In the genomic region with DNA sequence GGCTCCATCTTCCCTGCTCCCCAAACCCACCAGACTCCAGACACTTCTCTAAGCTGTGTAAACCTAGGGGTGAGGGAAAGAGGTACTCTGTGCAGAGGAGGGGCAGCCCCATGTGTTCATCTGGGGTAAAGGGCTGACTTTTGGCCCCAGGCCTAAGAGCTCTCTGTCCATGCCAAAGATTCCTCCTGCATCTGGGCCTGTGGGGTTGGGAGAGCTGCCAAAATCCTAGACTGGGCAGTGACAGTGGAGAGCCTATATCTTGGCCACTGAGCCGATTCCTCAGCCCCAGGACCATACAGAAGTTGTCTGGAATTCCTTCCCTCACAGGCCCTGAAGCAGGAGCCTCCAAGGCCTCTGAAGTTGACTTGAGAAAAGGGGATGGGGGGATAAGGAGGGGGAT, we compare ENCODE assay signal across 20 cellular contexts. TPM values are rescaled to one million over a fixed set of nuclear protein-coding genes. Genes with fewer than 3 reads are reported as not detected.
A peak's percentile ranks its signal among the peaks of the same experiment; 100 is the strongest.
DNase-seq lines count a peak whose midpoint lies in the region; ATAC-seq and TF ChIP-seq lines count a peak whose summit lies in the region.
"Had no signal": no experiment of that assay in that cellular context is flagged by ENCODE, and none has a peak within 500 bp of the region (broad histone marks: within the 10 kb centered on the region; RNA-seq: fewer than 3 reads in every experiment).

No MANE protein-coding gene starts in this region.

- no peak overlapping the region for H3K4me3 Mint-ChIP-seq in stimulated activated naive CD8-positive, alpha-beta T cell treated with anti-CD3 and anti-CD28 coated beads, Interleukin-15, amount 100 ng/mL, for 72 hours
- H3K4me3 Mint-ChIP-seq in stimulated activated effector memory CD8-positive, alpha-beta T cell treated with anti-CD3 and anti-CD28 coated beads, Interleukin-12 subunit alpha, Interleukin-12 subunit beta, amount 100 ng/mL, for 72 hours: no peak overlapping the region
- H3K4me3 Mint-ChIP-seq in nephron progenitor cell: no peak overlapping the region
- H3K4me3 Mint-ChIP-seq: activated naive CD8-positive, alpha-beta T cell treated with anti-CD3 and anti-CD28 coated beads, Interleukin-2, amount 50 U/mL, for 24 hours; activated T-cell treated with anti-CD3 and anti-CD28 coated beads, Interleukin-2, amount 50 U/mL, for 24 hours had no signal

- peak; percentile 20 for ATAC-seq in stimulated activated naive CD8-positive, alpha-beta T cell treated with anti-CD3 and anti-CD28 coated beads, Interleukin-15, amount 100 ng/mL, for 72 hours
- no peak for ATAC-seq in stimulated activated naive CD8-positive, alpha-beta T cell treated with anti-CD3 and anti-CD28 coated beads, Interleukin-15, Interleukin-2, amounts not matched to agents 100 U/mL and 50 U/mL, for 24 hours
- no peak for ATAC-seq in stimulated activated effector memory CD8-positive, alpha-beta T cell treated with anti-CD3 and anti-CD28 coated beads, Interleukin-12 subunit alpha, Interleukin-12 subunit beta, amount 100 ng/mL, for 72 hours
- no peak for ATAC-seq in GM18868 (IDR thresholded peaks at IDR 0.05; ENCODE audit: unreplicated experiment)
- ATAC-seq: activated naive CD8-positive, alpha-beta T cell treated with anti-CD3 and anti-CD28 coated beads, Interleukin-2, amount 50 U/mL, for 24 hours; upper lobe of right lung had no signal

- no peaks in the 10 kb centered on the region for H3K4me1 Mint-ChIP-seq in stimulated activated naive CD8-positive, alpha-beta T cell treated with anti-CD3 and anti-CD28 coated beads, Interleukin-15, amount 100 ng/mL, for 72 hours
- H3K4me1 Mint-ChIP-seq in stimulated activated effector memory CD8-positive, alpha-beta T cell treated with anti-CD3 and anti-CD28 coated beads, Interleukin-12 subunit alpha, Interleukin-12 subunit beta, amount 100 ng/mL, for 72 hours: no peaks in the 10 kb centered on the region
- H3K4me1 Mint-ChIP-seq in nephron progenitor cell: peaks cover 22% of the 10 kb centered on the region
- H3K4me1 Mint-ChIP-seq: activated naive CD8-positive, alpha-beta T cell treated with anti-CD3 and anti-CD28 coated beads, Interleukin-2, amount 50 U/mL, for 24 hours had no signal

- no peaks in the 10 kb centered on the region for H3K36me3 Mint-ChIP-seq in stimulated activated effector memory CD8-positive, alpha-beta T cell treated with anti-CD3 and anti-CD28 coated beads, Interleukin-12 subunit alpha, Interleukin-12 subunit beta, amount 100 ng/mL, for 72 hours
- no peaks in the 10 kb centered on the region for H3K36me3 Mint-ChIP-seq in nephron progenitor cell (ENCODE audit: low read depth)

- peaks cover 18% of the 10 kb centered on the region for H3K27me3 Mint-ChIP-seq in stimulated activated naive CD8-positive, alpha-beta T cell treated with anti-CD3 and anti-CD28 coated beads, Interleukin-15, amount 100 ng/mL, for 72 hours
- peaks cover 27% of the 10 kb centered on the region for H3K27me3 Mint-ChIP-seq in nephron progenitor cell (ENCODE audit: low read depth, poor library complexity)

- TF ChIP-seq CTCF in fibroblast of villous mesenchyme (IDR thresholded peaks at IDR 0.05; ENCODE audit: insufficient read depth, low read depth, low read length): no peak
- TF ChIP-seq CTCF in nephron progenitor cell (IDR thresholded peaks at IDR 0.05): no peak

- peak overlapping the region; percentile 74 for H3K9ac ChIP-seq in adipocyte (ENCODE audit: low read length)

- peaks cover 4% of the 10 kb centered on the region for H3K27me3 ChIP-seq in adipocyte (replicated peaks; ENCODE audit: control insufficient read depth, insufficient read depth, low read length)

- H3K9me3 Mint-ChIP-seq in stimulated activated naive CD8-positive, alpha-beta T cell treated with anti-CD3 and anti-CD28 coated beads, Interleukin-15, amount 100 ng/mL, for 72 hours: no peaks in the 10 kb centered on the region
- no peaks in the 10 kb centered on the region for H3K9me3 Mint-ChIP-seq in stimulated activated effector memory CD8-positive, alpha-beta T cell treated with anti-CD3 and anti-CD28 coated beads, Interleukin-12 subunit alpha, Interleukin-12 subunit beta, amount 100 ng/mL, for 72 hours
- no peaks in the 10 kb centered on the region for H3K9me3 Mint-ChIP-seq in nephron progenitor cell
- H3K9me3 Mint-ChIP-seq: activated naive CD8-positive, alpha-beta T cell treated with anti-CD3 and anti-CD28 coated beads, Interleukin-2, amount 50 U/mL, for 24 hours; activated T-cell treated with anti-CD3 and anti-CD28 coated beads, Interleukin-2, amount 50 U/mL, for 24 hours had no signal

- H3K4me1 ChIP-seq in adipocyte (ENCODE audit: control insufficient read depth, insufficient read depth, low read length): peaks cover 52% of the 10 kb centered on the region
- H3K4me1 ChIP-seq: upper lobe of right lung had no signal

- no peak overlapping the region for H3K27ac Mint-ChIP-seq in stimulated activated naive CD8-positive, alpha-beta T cell treated with anti-CD3 and anti-CD28 coated beads, Interleukin-15, amount 100 ng/mL, for 72 hours
- no peak overlapping the region for H3K27ac Mint-ChIP-seq in stimulated activated effector memory CD8-positive, alpha-beta T cell treated with anti-CD3 and anti-CD28 coated beads, Interleukin-12 subunit alpha, Interleukin-12 subunit beta, amount 100 ng/mL, for 72 hours
- no peak overlapping the region for H3K27ac Mint-ChIP-seq in nephron progenitor cell
- H3K27ac Mint-ChIP-seq: activated naive CD8-positive, alpha-beta T cell treated with anti-CD3 and anti-CD28 coated beads, Interleukin-2, amount 50 U/mL, for 24 hours; activated T-cell treated with anti-CD3 and anti-CD28 coated beads, Interleukin-2, amount 50 U/mL, for 24 hours had no signal

- no peak for DNase-seq in stimulated activated naive CD8-positive, alpha-beta T cell treated with anti-CD3 and anti-CD28 coated beads, Interleukin-15, amount 100 ng/mL, for 72 hours
- DNase-seq in stimulated activated naive CD8-positive, alpha-beta T cell treated with anti-CD3 and anti-CD28 coated beads, Interleukin-15, Interleukin-2, amounts not matched to agents 100 U/mL and 50 U/mL, for 24 hours: no peak
- DNase-seq in adipocyte (ENCODE audit: low read depth): peak; percentile 51
- DNase-seq in fibroblast of villous mesenchyme (ENCODE audit: low read depth): peak; percentile 18
- no peak for DNase-seq in DMS79 treated with DMSO at 0.1 percent for 48 hours (lab: John Stamatoyannopoulos, UW)
- no peak for DNase-seq in stimulated activated effector memory CD8-positive, alpha-beta T cell treated with anti-CD3 and anti-CD28 coated beads, Interleukin-12 subunit alpha, Interleukin-12 subunit beta, amount 100 ng/mL, for 72 hours (ENCODE audit: low spot score in 2 of 2)
- no peak for DNase-seq in nephron progenitor cell
- DNase-seq: ACHN; activated naive CD8-positive, alpha-beta T cell treated with anti-CD3 and anti-CD28 coated beads, Interleukin-2, amount 50 U/mL, for 24 hours; activated T-cell treated with anti-CD3 and anti-CD28 coated beads, Interleukin-2, amount 50 U/mL, for 24 hours; Caco-2; Karpas-422; kidney glomerular epithelial cell; NCI-H1694; NCI-H510A treated with DMSO at 0.1 percent for 48 hours; occipital lobe; upper lobe of right lung had no signal

- H3K4me3 ChIP-seq in adipocyte (ENCODE audit: low read length): no peak overlapping the region
- no peak overlapping the region for H3K4me3 ChIP-seq in fibroblast of villous mesenchyme (ENCODE audit: low read depth, low read length)
- H3K4me3 ChIP-seq: SK-N-MC, upper lobe of right lung had no signal

- H3K9me3 ChIP-seq in adipocyte (ENCODE audit: control insufficient read depth, low read length): no peaks in the 10 kb centered on the region
- H3K9me3 ChIP-seq: Caco-2, upper lobe of right lung had no signal

- no peaks in the 10 kb centered on the region for H3K36me3 ChIP-seq in adipocyte (ENCODE audit: control insufficient read depth, insufficient read depth, low read length, severe bottlenecking)
- H3K36me3 ChIP-seq: upper lobe of right lung had no signal

RNA-seq across cellular contexts. Expression of a gene that starts 25.3 kb away (rescaled TPM):
- not detected in 2 replicates for total RNA-seq in fibroblast of villous mesenchyme
- total RNA-seq: Caco-2, mononuclear cell, occipital lobe, upper lobe of right lung had no signal

Comparison
In these comparisons a context has a peak if more than half of its experiments do, and no peak if none do; other contexts are left out.
1. DNase-seq: peak in adipocyte (single experiment) and fibroblast of villous mesenchyme (single experiment); none in stimulated activated naive CD8-positive, alpha-beta T cell treated with anti-CD3 and anti-CD28 coated beads, Interleukin-15, amount 100 ng/mL, for 72 hours (0 of 2), stimulated activated naive CD8-positive, alpha-beta T cell treated with anti-CD3 and anti-CD28 coated beads, Interleukin-15, Interleukin-2, amounts not matched to agents 100 U/mL and 50 U/mL, for 24 hours (single experiment), DMS79 treated with DMSO at 0.1 percent for 48 hours (single experiment), stimulated activated effector memory CD8-positive, alpha-beta T cell treated with anti-CD3 and anti-CD28 coated beads, Interleukin-12 subunit alpha, Interleukin-12 subunit beta, amount 100 ng/mL, for 72 hours (0 of 2) and nephron progenitor cell (single experiment).